ENCODE assay signal across 20 cellular contexts in the genomic region with DNA sequence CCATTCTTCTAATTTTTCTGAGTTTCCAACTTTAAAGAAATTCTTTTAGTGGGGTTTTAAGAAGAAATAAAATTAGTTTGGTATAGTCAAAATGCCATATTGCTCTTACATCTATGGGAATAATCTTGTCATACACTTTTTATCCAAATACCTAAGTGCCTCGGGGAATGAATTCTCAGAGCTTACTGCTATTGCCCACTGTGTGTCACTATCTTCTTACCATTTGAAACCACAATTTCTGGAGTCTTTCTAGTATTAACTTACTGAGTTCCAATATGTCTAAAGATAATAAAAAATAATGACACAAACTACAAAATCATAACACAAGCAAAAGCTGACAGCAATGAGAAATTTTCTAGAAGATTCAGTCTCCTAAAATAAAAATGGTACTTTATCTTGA. TPM values are rescaled to one million over a fixed set of nuclear protein-coding genes. Genes with fewer than 3 reads are reported as not detected.
DNase-seq lines count a peak whose midpoint lies in the region; ATAC-seq, FAIRE-seq and TF ChIP-seq lines count a peak whose summit lies in the region.
"Had no signal": no experiment of that assay in that cellular context is flagged by ENCODE, and none has a peak within 500 bp of the region (broad histone marks: within the 10 kb centered on the region; RNA-seq: fewer than 3 reads in every experiment).

No MANE protein-coding gene starts in this region.

- no peak overlapping the region for H3K4me3 Mint-ChIP-seq in GM23338
- H3K4me3 Mint-ChIP-seq: activated CD8-positive, alpha-beta T cell treated with anti-CD3 and anti-CD28 coated beads for 36 hours; effector memory CD8-positive, alpha-beta T cell had no signal

- H3K79me2 ChIP-seq in GM23338 (replicated peaks; ENCODE audit: insufficient read depth): no peaks in the 10 kb centered on the region

- H3K27me3 Mint-ChIP-seq in GM23338 (ENCODE audit: insufficient read depth, low read depth, poor library complexity): peaks cover 5% of the 10 kb centered on the region
- H3K27me3 Mint-ChIP-seq: activated CD8-positive, alpha-beta T cell treated with anti-CD3 and anti-CD28 coated beads for 36 hours had no signal

- H3K27ac ChIP-seq in A549 (no peak overlapping the region), GM23338 (ENCODE audit: low read depth) (no peak overlapping the region)
- H3K27ac ChIP-seq: BLaER1, breast epithelium, SJCRH30, transverse colon had no signal

- H3K4me1 Mint-ChIP-seq in GM23338: peaks cover 4% of the 10 kb centered on the region; the same call in 2 of the 3 replicates

- no peak for DNase-seq in A549 (ENCODE audit: low read depth in 1 of 2, low spot score in 1 of 2)
- DNase-seq in GM23338 (ENCODE audit: low spot score): peak; percentile 5
- peak; percentile 11 for DNase-seq in RCC 7860 (ENCODE audit: low spot score)
- peak; percentile 20 for DNase-seq in fibroblast of mammary gland (ENCODE audit: low read depth)
- DNase-seq in NCI-H2107 treated with DMSO at 0.1 percent for 48 hours (lab: John Stamatoyannopoulos, UW; ENCODE audit: unreplicated experiment): no peak
- DNase-seq in NCI-H1436 treated with DMSO at 0.1 percent for 48 hours (lab: John Stamatoyannopoulos, UW): no peak
- DNase-seq: activated CD8-positive, alpha-beta T cell treated with anti-CD3 and anti-CD28 coated beads for 36 hours; activated gamma-delta T cell; effector memory CD8-positive, alpha-beta T cell; NCI-H2029; NCI-H774; stimulated activated CD4-positive, alpha-beta T cell treated with anti-CD3 and anti-CD28 coated beads, Interleukin-1b, Interleukin-23, amount 100 ng/mL, for 48 hours; transverse colon had no signal

- no peaks in the 10 kb centered on the region for H3K27me3 ChIP-seq in GM23338 (ENCODE audit: insufficient read depth)
- H3K27me3 ChIP-seq: BLaER1, breast epithelium, SJCRH30, transverse colon had no signal

- H2AFZ ChIP-seq in GM23338: no peak overlapping the region

- POLR2A ChIA-PET in A549 (lab: Yijun Ruan, JAX): interaction anchor here (0.8 to 2.0 kb wide), 2 partner anchors 34 to 414 kb away, joined by 3 to 4 read pairs; a partner anchor contains a TSS

- H3K9me3 ChIP-seq in A549: no peaks in the 10 kb centered on the region
- H3K9me3 ChIP-seq: BLaER1, breast epithelium, SJCRH30, transverse colon had no signal

- ATAC-seq in A549 (no peak), GM23338 (no peak), HG02610 (IDR thresholded peaks at IDR 0.05; ENCODE audit: unreplicated experiment) (no peak), GM21390 (IDR thresholded peaks at IDR 0.05; ENCODE audit: unreplicated experiment) (no peak)
- ATAC-seq: activated CD8-positive, alpha-beta T cell treated with anti-CD3 and anti-CD28 coated beads for 36 hours; effector memory CD8-positive, alpha-beta T cell; K562 had no signal

- H3K4me1 ChIP-seq in A549 (peaks cover 17% of the 10 kb centered on the region), GM23338 (ENCODE audit: insufficient read depth) (no peaks in the 10 kb centered on the region)
- H3K4me1 ChIP-seq: BLaER1, breast epithelium had no signal

- H3K4me2 ChIP-seq in A549 (no peak overlapping the region), GM23338 (no peak overlapping the region)
- H3K4me2 ChIP-seq: BLaER1 had no signal

- peak; percentile 68 for FAIRE-seq in A549 (lab: Jason Lieb, UNC)
- peak; percentile 48 for FAIRE-seq in RCC 7860 (lab: Jason Lieb, UNC)
- FAIRE-seq: K562 had no signal

- TF ChIP-seq CTCF in A549 (IDR thresholded peaks at IDR 0.05) (peak; percentile 28; the same call in 2 of the 3 replicates), GM23338 (conservative IDR thresholded peaks at IDR 0.05; ENCODE audit: low read depth in 2 of 2) (peak; percentile 37 to 41), fibroblast of mammary gland (conservative IDR thresholded peaks at IDR 0.05; ENCODE audit: control insufficient read depth, insufficient read depth, low read depth, low read length) (peak; percentile 21)

- no peak overlapping the region for H3K4me3 ChIP-seq in A549
- H3K4me3 ChIP-seq in GM23338: no peak overlapping the region
- H3K4me3 ChIP-seq in fibroblast of mammary gland (ENCODE audit: control insufficient read depth, low read depth, low read length): no peak overlapping the region
- H3K4me3 ChIP-seq: BLaER1, breast epithelium, K562, SJCRH30, transverse colon had no signal

- no peak overlapping the region for H3K27ac Mint-ChIP-seq in GM23338
- H3K27ac Mint-ChIP-seq: activated CD8-positive, alpha-beta T cell treated with anti-CD3 and anti-CD28 coated beads for 36 hours; effector memory CD8-positive, alpha-beta T cell had no signal

- no peaks in the 10 kb centered on the region for H3K9me3 Mint-ChIP-seq in GM23338
- H3K9me3 Mint-ChIP-seq: activated CD8-positive, alpha-beta T cell treated with anti-CD3 and anti-CD28 coated beads for 36 hours; effector memory CD8-positive, alpha-beta T cell had no signal

- CTCF ChIA-PET in A549 (lab: Yijun Ruan, JAX): interaction anchor here (0.8 to 2.0 kb wide), 3 partner anchors 9 to 366 kb away, joined by 3 to 8 read pairs (median 4); no protein-coding TSS in a partner anchor

- H3K36me3 Mint-ChIP-seq in GM23338 (ENCODE audit: low read depth): no peaks in the 10 kb centered on the region

- no peak for TF ChIP-seq POLR2A in A549 (IDR thresholded peaks at IDR 0.05; ENCODE audit: low read length)

- no peaks in the 10 kb centered on the region for H3K36me3 ChIP-seq in GM23338 (ENCODE audit: insufficient read depth)
- H3K36me3 ChIP-seq: BLaER1, breast epithelium, SJCRH30, transverse colon had no signal

- no peaks in the 10 kb centered on the region for H3F3A ChIP-seq in GM23338 (replicated peaks; ENCODE audit: low read depth)

- TF ChIP-seq EP300 in A549 (IDR thresholded peaks at IDR 0.05): no peak

- WGBS in A549 (ENCODE audit: missing lambda C conversion rate): 29% methylated on average over 1 of the region's 1 CpG

- peak in 1 of 2 experiments; percentile 41; a peak in 4 of 5 replicates for TF ChIP-seq RAD21 in A549 (conservative IDR thresholded peaks at IDR 0.05 in 1 of 2, IDR thresholded peaks at IDR 0.05 in 1 of 2)

- H3K9me2 ChIP-seq in GM23338 (ENCODE audit: insufficient read depth): no peaks in the 10 kb centered on the region

- H4K20me1 ChIP-seq in GM23338 (replicated peaks; ENCODE audit: insufficient read depth): no peaks in the 10 kb centered on the region
- H4K20me1 ChIP-seq: BLaER1 had no signal

TF ChIP-seq in A549, 52 proteins besides CTCF, POLR2A, EP300 and RAD21:
- TF ChIP-seq HEYL (CRISPR knock-in tag; IDR thresholded peaks at IDR 0.05) (no peak), SMC3 (IDR thresholded peaks at IDR 0.05) (0 out of 3 replicates have a peak, but pooled peaks have one; percentile 18)

TF ChIP-seq in GM23338, 12 proteins besides CTCF, POLR2A, EP300 and RAD21 (continues in another document):
- TF ChIP-seq NANOG (IDR thresholded peaks at IDR 0.05; ENCODE audit: borderline replicate concordance) (no peak), ZNF114 (CRISPR knock-in tag; IDR thresholded peaks at IDR 0.05) (no peak), JUNB (IDR thresholded peaks at IDR 0.05; ENCODE audit: unreplicated experiment) (no peak), POLR2AphosphoS5 (IDR thresholded peaks at IDR 0.05; ENCODE audit: low read depth) (no peak), ZNF331 (CRISPR knock-in tag; IDR thresholded peaks at IDR 0.05; ENCODE audit: low read depth) (no peak)
- TF ChIP-seq, protein P1, sequence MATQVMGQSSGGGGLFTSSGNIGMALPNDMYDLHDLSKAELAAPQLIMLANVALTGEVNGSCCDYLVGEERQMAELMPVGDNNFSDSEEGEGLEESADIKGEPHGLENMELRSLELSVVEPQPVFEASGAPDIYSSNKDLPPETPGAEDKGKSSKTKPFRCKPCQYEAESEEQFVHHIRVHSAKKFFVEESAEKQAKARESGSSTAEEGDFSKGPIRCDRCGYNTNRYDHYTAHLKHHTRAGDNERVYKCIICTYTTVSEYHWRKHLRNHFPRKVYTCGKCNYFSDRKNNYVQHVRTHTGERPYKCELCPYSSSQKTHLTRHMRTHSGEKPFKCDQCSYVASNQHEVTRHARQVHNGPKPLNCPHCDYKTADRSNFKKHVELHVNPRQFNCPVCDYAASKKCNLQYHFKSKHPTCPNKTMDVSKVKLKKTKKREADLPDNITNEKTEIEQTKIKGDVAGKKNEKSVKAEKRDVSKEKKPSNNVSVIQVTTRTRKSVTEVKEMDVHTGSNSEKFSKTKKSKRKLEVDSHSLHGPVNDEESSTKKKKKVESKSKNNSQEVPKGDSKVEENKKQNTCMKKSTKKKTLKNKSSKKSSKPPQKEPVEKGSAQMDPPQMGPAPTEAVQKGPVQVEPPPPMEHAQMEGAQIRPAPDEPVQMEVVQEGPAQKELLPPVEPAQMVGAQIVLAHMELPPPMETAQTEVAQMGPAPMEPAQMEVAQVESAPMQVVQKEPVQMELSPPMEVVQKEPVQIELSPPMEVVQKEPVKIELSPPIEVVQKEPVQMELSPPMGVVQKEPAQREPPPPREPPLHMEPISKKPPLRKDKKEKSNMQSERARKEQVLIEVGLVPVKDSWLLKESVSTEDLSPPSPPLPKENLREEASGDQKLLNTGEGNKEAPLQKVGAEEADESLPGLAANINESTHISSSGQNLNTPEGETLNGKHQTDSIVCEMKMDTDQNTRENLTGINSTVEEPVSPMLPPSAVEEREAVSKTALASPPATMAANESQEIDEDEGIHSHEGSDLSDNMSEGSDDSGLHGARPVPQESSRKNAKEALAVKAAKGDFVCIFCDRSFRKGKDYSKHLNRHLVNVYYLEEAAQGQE (IDR thresholded peaks at IDR 0.05; ENCODE audit: unreplicated experiment): no peak

RNA-seq across cellular contexts. Expression of a gene that starts 23.7 kb away (rescaled TPM):
- polyA plus RNA-seq in A549 (2011; rRNA removed): 0.22 and 0.32 TPM in 2 replicates
- 0.01 and 0.03 TPM in 2 replicates for polyA plus RNA-seq in A549 (2012; cell fraction: cytosol; rRNA removed)
- polyA plus RNA-seq in A549 (2012; cell fraction: nucleus; rRNA removed): 0.01 and 0.07 TPM in 2 replicates
- 0.05 to 0.13 TPM (median 0.08 TPM) in 3 replicates for polyA plus RNA-seq in A549 (2017; fragmentation: RNase III; extraction: RNeasy Plus Mini Kit Qiagen cat#74134 plus additional on column Dnase treatment)
- 0.21 and 0.39 TPM in 2 replicates for polyA minus RNA-seq in A549 (2011; rRNA and poly(A)+ RNA removed)
- 0.16 and 0.31 TPM in 2 replicates for total RNA-seq in GM23338 (2014; rRNA removed; shearing (Covaris generic))
- 0.27 and 0.61 TPM in 2 replicates for polyA plus RNA-seq in GM23338 (2016; fragmentation: Nextera tagmentation; extraction: Ambion mirVana)
- total RNA-seq: glomerular endothelial cell, SJCRH30 had no signal

RNA-seq across cellular contexts. Expression of a gene that starts 33.5 kb away (rescaled TPM):
- polyA plus RNA-seq in A549 (2011; rRNA removed) (90.0 and 96.5 TPM in 2 replicates), A549 (2017; fragmentation: RNase III; extraction: RNeasy Plus Mini Kit Qiagen cat#74134 plus additional on column Dnase treatment) (144 to 157 TPM (median 151 TPM) in 3 replicates), GM23338 (2016; fragmentation: Nextera tagmentation; extraction: Ambion mirVana) (33.2 and 36.0 TPM in 2 replicates)
- polyA plus RNA-seq in A549 (2012; cell fraction: cytosol; rRNA removed): 52.3 and 58.2 TPM in 2 replicates
- 29.5 and 33.2 TPM in 2 replicates for polyA plus RNA-seq in A549 (2012; cell fraction: nucleus; rRNA removed)
- 19.0 and 22.4 TPM in 2 replicates for polyA minus RNA-seq in A549 (2011; rRNA and poly(A)+ RNA removed)
- total RNA-seq in GM23338 (2014; rRNA removed; shearing (Covaris generic)): 22.2 and 24.3 TPM in 2 replicates

Comparison
In these comparisons a context has a peak if more than half of its experiments do, and no peak if none do; other contexts are left out.
1. DNase-seq: peak in GM23338 (single experiment), RCC 7860 (single experiment) and fibroblast of mammary gland (single experiment); none in A549 (0 of 2), NCI-H2107 treated with DMSO at 0.1 percent for 48 hours (single experiment) and NCI-H1436 treated with DMSO at 0.1 percent for 48 hours (single experiment).
2. Peak in every context shown above with its lines, with median percentiles within 50 percentile points of each other: CTCF ChIP-seq.